ENCODE assay signal across 1 cellular context in genomic region chr7:116955340-116955739, GRCh38.
A peak's percentile ranks its signal among the peaks of the same experiment; 100 is the strongest.
TF ChIP-seq lines count a peak whose summit lies in the region.

No MANE protein-coding gene starts in this region.

TF ChIP-seq in HEK293, 187 proteins besides CTCF, POLR2A, EP300 and RAD21 (continued from another document):
- no peak for TF ChIP-seq MEIS1 (CRISPR knock-in tag; IDR thresholded peaks at IDR 0.05; ENCODE audit: borderline replicate concordance)
- peak; percentile 96 for TF ChIP-seq ZNF266 (tag by site-specific recombination; IDR thresholded peaks at IDR 0.05; ENCODE audit: low read depth)
